9 cellular contexts compared by ENCODE assay signal in the genomic region with DNA sequence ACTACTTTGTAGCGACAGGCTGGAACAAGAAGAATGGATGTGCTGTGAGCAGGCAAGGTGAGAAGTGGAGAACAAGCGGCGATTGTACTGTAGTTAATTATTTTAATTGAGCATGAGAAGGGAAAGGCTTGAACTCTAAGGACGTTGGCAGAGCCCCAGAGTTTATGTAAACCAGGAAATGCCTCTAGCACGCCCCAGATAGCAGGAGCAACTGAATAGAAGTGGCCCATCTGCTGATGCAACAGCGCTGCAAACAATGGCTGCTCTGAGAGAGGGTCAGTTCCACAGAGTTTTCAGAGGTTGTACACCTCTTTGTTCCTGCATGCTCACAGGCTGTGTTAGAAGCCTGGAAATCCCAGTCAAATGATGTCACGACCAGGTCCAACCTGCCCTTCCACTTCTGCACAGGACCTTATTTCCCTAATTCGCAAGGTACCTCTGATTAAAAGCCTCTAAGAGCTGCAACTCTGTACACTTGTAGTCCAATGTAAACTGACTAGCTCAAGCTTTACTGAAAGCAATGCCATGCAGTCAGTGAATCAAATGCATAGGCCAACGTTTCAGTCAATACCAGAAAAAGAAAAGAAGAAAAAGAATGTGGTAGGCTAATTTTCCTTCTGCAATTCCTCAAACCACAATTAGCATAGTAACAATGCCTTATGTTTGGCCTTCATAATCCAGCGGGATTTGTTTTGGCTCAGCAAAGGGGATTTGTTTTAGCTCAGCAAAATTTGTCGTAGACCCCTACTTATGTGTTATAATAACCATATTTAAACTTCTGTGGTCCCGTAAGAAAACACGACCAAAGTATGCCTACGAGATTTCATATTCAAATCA.
DNase-seq lines count a peak whose midpoint lies in the region; ATAC-seq and TF ChIP-seq lines count a peak whose summit lies in the region.
"Had no signal": no experiment of that assay in that cellular context is flagged by ENCODE, and none has a peak within 500 bp of the region (broad histone marks: within the 10 kb centered on the region; RNA-seq: fewer than 3 reads in every experiment).

No MANE protein-coding gene starts in this region.

- H4K91ac ChIP-seq in H9 (ENCODE audit: insufficient read length, low read depth, low read length): peak overlapping the region; percentile 33

- ATAC-seq in GM19351 (IDR thresholded peaks at IDR 0.05; ENCODE audit: unreplicated experiment): no peak
- no peak for ATAC-seq in CD4-positive, alpha-beta T cell (ENCODE audit: poor library complexity)
- ATAC-seq in GM18858 (IDR thresholded peaks at IDR 0.05; ENCODE audit: unreplicated experiment): no peak

- no peaks in the 10 kb centered on the region for H3K36me3 ChIP-seq in muscle layer of duodenum (ENCODE audit: control insufficient read depth in 1 of 2, insufficient read depth in 2 of 2, low read length in 2 of 2)

- H3K14ac ChIP-seq in H9 (ENCODE audit: insufficient read depth, low read length): peak overlapping the region; percentile 92

- H3K27ac Mint-ChIP-seq in H9: peak overlapping the region; percentile 97 to 98 (median 98)
- no peak overlapping the region for H3K27ac Mint-ChIP-seq in CD4-positive, alpha-beta T cell
- H3K27ac Mint-ChIP-seq: memory B cell had no signal

- H3K27me3 ChIP-seq in H9 (ENCODE audit: insufficient read depth, low read length): no peaks in the 10 kb centered on the region
- H3K27me3 ChIP-seq in muscle layer of duodenum (ENCODE audit: low read depth, low read length): no peaks in the 10 kb centered on the region
- H3K27me3 ChIP-seq in CD4-positive, alpha-beta T cell (ENCODE audit: control insufficient read depth, insufficient read depth, low read length): peaks cover 5% of the 10 kb centered on the region

- H2BK12ac ChIP-seq in H9 (ENCODE audit: insufficient read length, low read depth, low read length): peak overlapping the region; percentile 85

- peak overlapping the region; percentile 83 for H2AK5ac ChIP-seq in H9 (ENCODE audit: insufficient read length, low read length)

- peak overlapping the region; percentile 84 for H3T11ph ChIP-seq in H9 (ENCODE audit: low read length)

- H3K4ac ChIP-seq in H9 (ENCODE audit: low read depth, low read length): peak overlapping the region; percentile 83; the same call in 1 of the 2 replicates

- intact Hi-C loops in CD4-positive, alpha-beta T cell (cut with DNase I, micrococcal nuclease): no loop called here

- H3K4me1 Mint-ChIP-seq in H9: peaks cover 73 to 80% of the 10 kb centered on the region in 2 experiments
- no peaks in the 10 kb centered on the region for H3K4me1 Mint-ChIP-seq in CD4-positive, alpha-beta T cell (ENCODE audit: low read depth)
- H3K4me1 Mint-ChIP-seq: memory B cell had no signal

- H3K27me3 Mint-ChIP-seq in H9 (ENCODE audit: low read depth): no peaks in the 10 kb centered on the region
- H3K27me3 Mint-ChIP-seq in CD4-positive, alpha-beta T cell: peaks cover 41% of the 10 kb centered on the region

- H4K8ac ChIP-seq in H9 (replicated peaks; ENCODE audit: insufficient read length, low read depth, low read length): peak overlapping the region; percentile 79

- no peak for TF ChIP-seq CTCF in H9 (conservative IDR thresholded peaks at IDR 0.05)
- no peak for TF ChIP-seq CTCF in CD4-positive, alpha-beta T cell (IDR thresholded peaks at IDR 0.05)

- H3K9me3 ChIP-seq in H9 (ENCODE audit: control insufficient read depth, low read depth, low read length) (no peaks in the 10 kb centered on the region), muscle layer of duodenum (ENCODE audit: control insufficient read depth in 1 of 2, low read length in 2 of 2) (no peaks in the 10 kb centered on the region)
- H3K9me3 ChIP-seq in CD4-positive, alpha-beta T cell (ENCODE audit: control insufficient read depth, low read length): no peaks in the 10 kb centered on the region

- peak overlapping the region; percentile 96 for H3K27ac ChIP-seq in H9 (ENCODE audit: insufficient read length, low read depth, low read length)
- peak overlapping the region; percentile 72 for H3K27ac ChIP-seq in muscle layer of duodenum (ENCODE audit: low read length)
- H3K27ac ChIP-seq in CD4-positive, alpha-beta T cell (ENCODE audit: low read depth, low read length): no peak overlapping the region

- no peak overlapping the region for H2AFZ ChIP-seq in H9 (ENCODE audit: low read length)

- peak overlapping the region; percentile 39 for H3K56ac ChIP-seq in H9 (ENCODE audit: insufficient read length, low read depth, low read length)

- H3K36me3 Mint-ChIP-seq in H9 (ENCODE audit: insufficient read depth in 1 of 3, low read depth in 3 of 3): peaks cover 16 to 40% (median 26%) of the 10 kb centered on the region in 3 experiments; a peak in 6 of 7 replicates
- no peaks in the 10 kb centered on the region for H3K36me3 Mint-ChIP-seq in CD4-positive, alpha-beta T cell (ENCODE audit: low read depth)
- H3K36me3 Mint-ChIP-seq: memory B cell had no signal

- H3K4me3 ChIP-seq in muscle layer of duodenum (ENCODE audit: low read depth in 1 of 2, low read length in 2 of 2): peak overlapping the region in 1 of 2 donors; percentile 41

- peak overlapping the region; percentile 90 for H4K5ac ChIP-seq in H9 (ENCODE audit: insufficient read length, low read depth, low read length)

- H2BK20ac ChIP-seq in H9 (ENCODE audit: low read depth, low read length, poor library complexity, severe bottlenecking): no peak overlapping the region

- no CpG with 5 or more reads among the region's 14 CpGs for WGBS in H9 (ENCODE audit: extremely low coverage, insufficient read length, low lambda C conversion rate)

- POLR2A ChIA-PET in CD4-positive, alpha-beta T cell (lab: Charles Lee): no interaction called here

- H3K79me1 ChIP-seq in H9 (ENCODE audit: insufficient read depth, low read depth, low read length, poor library complexity, severe bottlenecking): peaks cover 7% of the 10 kb centered on the region

- H3K4me2 ChIP-seq in H9 (ENCODE audit: insufficient read depth, insufficient read length, low read length): peak overlapping the region; percentile 97

- H3K4me3 Mint-ChIP-seq in H9: peak overlapping the region; percentile 70 to 73
- no peak overlapping the region for H3K4me3 Mint-ChIP-seq in CD4-positive, alpha-beta T cell
- H3K4me3 Mint-ChIP-seq: memory B cell had no signal

- no peak overlapping the region for H2BK15ac ChIP-seq in H9 (ENCODE audit: low read depth, low read length)

- CTCF ChIA-PET in CD4-positive, alpha-beta T cell (lab: Charles Lee): no interaction called here

- no peaks in the 10 kb centered on the region for H4K20me1 ChIP-seq in H9 (ENCODE audit: control insufficient read depth, insufficient read depth, insufficient read length)

- no peaks in the 10 kb centered on the region; a peak in 1 of 5 replicates for H3K9me3 Mint-ChIP-seq in H9
- H3K9me3 Mint-ChIP-seq in CD4-positive, alpha-beta T cell: no peaks in the 10 kb centered on the region
- H3K9me3 Mint-ChIP-seq: memory B cell had no signal

- H2BK120ac ChIP-seq in H9 (ENCODE audit: low read depth, low read length, poor library complexity, severe bottlenecking): no peak overlapping the region

- H2BK5ac ChIP-seq in H9 (ENCODE audit: insufficient read length, low read length): peak overlapping the region; percentile 74

- H3K79me2 ChIP-seq in H9 (ENCODE audit: insufficient read depth, low read length): peaks cover 36% of the 10 kb centered on the region; the same call in 1 of the 2 replicates

- peaks cover 25% of the 10 kb centered on the region for H3K23me2 ChIP-seq in H9 (ENCODE audit: insufficient read length, low read depth, low read length, poor library complexity, severe bottlenecking)

- peak; percentile 66 for DNase-seq in H9
- DNase-seq in NCI-H774 (lab: John Stamatoyannopoulos, UW): peak; percentile 97
- peak; percentile 71 for DNase-seq in epidermal melanocyte (ENCODE audit: insufficient read length, low spot score)
- no peak for DNase-seq in CD4-positive, alpha-beta T cell
- DNase-seq in iPS-NIHi7 (ENCODE audit: extremely low spot score): no peak

- peak overlapping the region; percentile 92 for H3K9ac ChIP-seq in H9 (ENCODE audit: extremely low read depth, insufficient read length, low read length)

- peak overlapping the region; percentile 93 for H3K18ac ChIP-seq in H9 (ENCODE audit: insufficient read length, low read depth, low read length)

- H3K23ac ChIP-seq in H9 (ENCODE audit: insufficient read length, low read depth, low read length): peak overlapping the region; percentile 55

- peaks cover 19% of the 10 kb centered on the region for H3K4me1 ChIP-seq in H9 (ENCODE audit: insufficient read depth, low read length)
- peaks cover 0 to 4% of the 10 kb centered on the region in 2 donors for H3K4me1 ChIP-seq in muscle layer of duodenum (ENCODE audit: control insufficient read depth in 1 of 2, insufficient read depth in 2 of 2, low read length in 2 of 2)

Comparison
In these comparisons a context has a peak if more than half of its experiments do, and no peak if none do; other contexts are left out.
1. DNase-seq: peak in H9 (single experiment), NCI-H774 (single experiment) and epidermal melanocyte (single experiment); none in CD4-positive, alpha-beta T cell (0 of 10) and iPS-NIHi7 (single experiment).